ENCODE assay signal across 17 cellular contexts in the genomic region with DNA sequence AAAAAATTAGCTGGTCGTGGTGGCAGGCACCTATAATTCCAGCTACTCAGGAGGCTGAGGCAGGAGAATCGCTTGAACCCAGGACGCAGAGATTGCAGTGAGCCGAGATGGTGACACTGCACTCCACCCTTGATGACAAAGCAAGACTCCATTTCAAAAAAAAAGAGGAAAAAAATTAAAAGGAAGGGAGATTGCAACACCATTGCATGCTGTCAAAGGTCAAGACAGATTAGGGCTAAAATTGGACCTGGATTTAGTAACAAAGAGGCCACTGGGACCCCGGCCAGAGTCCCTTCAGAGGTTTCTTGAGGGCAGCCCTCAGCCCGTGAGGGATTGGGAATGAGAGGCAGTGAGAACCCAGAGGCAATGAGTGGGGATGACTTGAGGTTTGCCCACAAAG. TPM values are rescaled to one million over a fixed set of nuclear protein-coding genes. Genes with fewer than 3 reads are reported as not detected.
DNase-seq lines count a peak whose midpoint lies in the region; ATAC-seq and TF ChIP-seq lines count a peak whose summit lies in the region.
"Had no signal": no experiment of that assay in that cellular context is flagged by ENCODE, and none has a peak within 500 bp of the region (broad histone marks: within the 10 kb centered on the region; RNA-seq: fewer than 3 reads in every experiment).

No MANE protein-coding gene starts in this region.

- ATAC-seq in natural killer cell treated with Interleukin-12 subunit alpha and Interleukin-12 subunit beta and Interleukin-15 and Interleukin-18, amount 100 ng/mL, for 72 hours = no peak
- no peak for ATAC-seq in natural killer cell
- peak; percentile 44 to 60 for ATAC-seq in lower lobe of right lung
- no peak for ATAC-seq in activated naive CD8-positive, alpha-beta T cell treated with anti-CD3 and anti-CD28 coated beads, Interleukin-2, amount 50 U/mL, for 24 hours

- H3K36me3 Mint-ChIP-seq in natural killer cell treated with Interleukin-12 subunit alpha and Interleukin-12 subunit beta and Interleukin-15 and Interleukin-18, amount 100 ng/mL, for 72 hours = no peaks in the 10 kb centered on the region
- H3K36me3 Mint-ChIP-seq in natural killer cell (no peaks in the 10 kb centered on the region), endodermal cell (ENCODE audit: low read depth) (no peaks in the 10 kb centered on the region), Calu3 (ENCODE audit: insufficient read depth, unreplicated experiment) (no peaks in the 10 kb centered on the region)
- H3K36me3 Mint-ChIP-seq in activated naive CD8-positive, alpha-beta T cell treated with anti-CD3 and anti-CD28 coated beads, Interleukin-2, amount 50 U/mL, for 24 hours (ENCODE audit: low read depth) = no peaks in the 10 kb centered on the region
- H3K36me3 Mint-ChIP-seq: activated naive CD4-positive, alpha-beta T cell treated with anti-CD3 and anti-CD28 coated beads, Interleukin-2, amount 50 U/mL, for 24 hours; CD4-positive, alpha-beta memory T cell had no signal

- intact Hi-C loops in natural killer cell (cut with micrococcal nuclease) = no loop called here
- intact Hi-C loops in lower lobe of right lung (cut with DNase I) = no loop called here
- intact Hi-C loops in Calu3 (cut with micrococcal nuclease; ENCODE audit: unreplicated experiment) = no loop called here
- intact Hi-C loops in colonic mucosa (cut with DNase I) = no loop called here

- TF ChIP-seq CTCF in natural killer cell (IDR thresholded peaks at IDR 0.05) = no peak
- no peak for TF ChIP-seq CTCF in endodermal cell (conservative IDR thresholded peaks at IDR 0.05)
- no peak for TF ChIP-seq CTCF in lower lobe of right lung (IDR thresholded peaks at IDR 0.05)
- no peak for TF ChIP-seq CTCF in Calu3 (IDR thresholded peaks at IDR 0.05; ENCODE audit: unreplicated experiment)
- TF ChIP-seq CTCF in GM20000 (IDR thresholded peaks at IDR 0.05; ENCODE audit: extremely low read depth, missing control alignments) = no peak
- TF ChIP-seq CTCF in colonic mucosa (IDR thresholded peaks at IDR 0.05) = no peak

- CTCF ChIA-PET in Calu3 (lab: Charles Lee) = no interaction called here

- H3K9me3 ChIP-seq in endodermal cell (ENCODE audit: control insufficient read depth, low read length) (no peaks in the 10 kb centered on the region), lower lobe of right lung (no peaks in the 10 kb centered on the region), colonic mucosa (no peaks in the 10 kb centered on the region)

- peak overlapping the region; percentile 27 for H3K4me3 Mint-ChIP-seq in natural killer cell treated with Interleukin-12 subunit alpha and Interleukin-12 subunit beta and Interleukin-15 and Interleukin-18, amount 100 ng/mL, for 72 hours
- H3K4me3 Mint-ChIP-seq in natural killer cell (no peak overlapping the region), endodermal cell (no peak overlapping the region), Calu3 (ENCODE audit: low read depth, unreplicated experiment) (no peak overlapping the region)
- no peak overlapping the region for H3K4me3 Mint-ChIP-seq in activated naive CD8-positive, alpha-beta T cell treated with anti-CD3 and anti-CD28 coated beads, Interleukin-2, amount 50 U/mL, for 24 hours
- H3K4me3 Mint-ChIP-seq: activated CD4-positive, alpha-beta T cell treated with anti-CD3 and anti-CD28 coated beads, Interleukin-2, amount 10 ng/mL, durations not matched to agents 24 days and 14 days; activated naive CD4-positive, alpha-beta T cell treated with anti-CD3 and anti-CD28 coated beads, Interleukin-2, amount 50 U/mL, for 24 hours; CD4-positive, alpha-beta memory T cell; HFFc6 had no signal

- no peak overlapping the region for H3K4me3 ChIP-seq in endodermal cell (ENCODE audit: low read length)
- no peak overlapping the region for H3K4me3 ChIP-seq in lower lobe of right lung
- H3K4me3 ChIP-seq in colonic mucosa = no peak overlapping the region
- H3K4me3 ChIP-seq: smooth muscle cell had no signal

- DNase-seq in natural killer cell treated with Interleukin-12 subunit alpha and Interleukin-12 subunit beta and Interleukin-15 and Interleukin-18, amount 100 ng/mL, for 72 hours (ENCODE audit: low spot score) = no peak
- no peak for DNase-seq in natural killer cell
- DNase-seq in endodermal cell = no peak
- peak; percentile 58 for DNase-seq in lower lobe of right lung
- no peak for DNase-seq in Calu3
- no peak for DNase-seq in GM20000 (ENCODE audit: low spot score)
- DNase-seq in colonic mucosa = no peak
- DNase-seq in activated naive CD8-positive, alpha-beta T cell treated with anti-CD3 and anti-CD28 coated beads, Interleukin-2, amount 50 U/mL, for 24 hours = no peak
- DNase-seq: activated CD4-positive, alpha-beta T cell treated with anti-CD3 and anti-CD28 coated beads, Interleukin-2, amount 10 ng/mL, durations not matched to agents 24 days and 14 days; CD4-positive, alpha-beta memory T cell; DMS79 treated with DMSO at 0.1 percent for 48 hours; HFFc6; hypothalamus; NCI-H1048; T-helper 9 cell had no signal

- no peak overlapping the region for H3K27ac ChIP-seq in endodermal cell (ENCODE audit: low read depth, low read length)
- H3K27ac ChIP-seq in lower lobe of right lung = no peak overlapping the region
- no peak overlapping the region for H3K27ac ChIP-seq in colonic mucosa

- H3K9ac ChIP-seq in endodermal cell (ENCODE audit: extremely low read depth, low read length, poor library complexity, severe bottlenecking) (no peak overlapping the region), colonic mucosa (ENCODE audit: low read depth in 2 of 2, low read length in 2 of 2) (no peak overlapping the region)

- peaks cover 0 to 5% of the 10 kb centered on the region in 2 donors for H3K27me3 Mint-ChIP-seq in natural killer cell treated with Interleukin-12 subunit alpha and Interleukin-12 subunit beta and Interleukin-15 and Interleukin-18, amount 100 ng/mL, for 72 hours
- H3K27me3 Mint-ChIP-seq in natural killer cell (ENCODE audit: low read depth in 2 of 2) (peaks cover 0 to 7% of the 10 kb centered on the region in 2 donors), endodermal cell (ENCODE audit: insufficient read depth) (peaks cover 24% of the 10 kb centered on the region), Calu3 (ENCODE audit: unreplicated experiment) (no peaks in the 10 kb centered on the region)
- H3K27me3 Mint-ChIP-seq in activated naive CD8-positive, alpha-beta T cell treated with anti-CD3 and anti-CD28 coated beads, Interleukin-2, amount 50 U/mL, for 24 hours = peaks cover 9% of the 10 kb centered on the region
- H3K27me3 Mint-ChIP-seq: activated naive CD4-positive, alpha-beta T cell treated with anti-CD3 and anti-CD28 coated beads, Interleukin-2, amount 50 U/mL, for 24 hours; CD4-positive, alpha-beta memory T cell had no signal

- H3K27ac Mint-ChIP-seq in natural killer cell treated with Interleukin-12 subunit alpha and Interleukin-12 subunit beta and Interleukin-15 and Interleukin-18, amount 100 ng/mL, for 72 hours = peak overlapping the region in 1 of 2 donors; percentile 37
- H3K27ac Mint-ChIP-seq in natural killer cell (peak overlapping the region in 1 of 2 donors; percentile 65), endodermal cell (peak overlapping the region; percentile 30), Calu3 (ENCODE audit: unreplicated experiment) (no peak overlapping the region)
- H3K27ac Mint-ChIP-seq in activated naive CD8-positive, alpha-beta T cell treated with anti-CD3 and anti-CD28 coated beads, Interleukin-2, amount 50 U/mL, for 24 hours = no peak overlapping the region
- H3K27ac Mint-ChIP-seq: activated CD4-positive, alpha-beta T cell treated with anti-CD3 and anti-CD28 coated beads, Interleukin-2, amount 10 ng/mL, durations not matched to agents 24 days and 14 days; CD4-positive, alpha-beta memory T cell; HFFc6 had no signal

- 84 to 90% methylated on average over 5 to 6 of the region's 6 CpGs for WGBS in endodermal cell (ENCODE audit: insufficient coverage in 1 of 2, insufficient read length in 1 of 2), 2 experiments

- H3K36me3 ChIP-seq in endodermal cell (ENCODE audit: control insufficient read depth, insufficient read depth, low read length) (no peaks in the 10 kb centered on the region), lower lobe of right lung (no peaks in the 10 kb centered on the region), colonic mucosa (no peaks in the 10 kb centered on the region)

- H3K4me1 Mint-ChIP-seq in natural killer cell treated with Interleukin-12 subunit alpha and Interleukin-12 subunit beta and Interleukin-15 and Interleukin-18, amount 100 ng/mL, for 72 hours (ENCODE audit: low read depth in 2 of 2) = peaks cover 12 to 13% of the 10 kb centered on the region in 2 donors
- H3K4me1 Mint-ChIP-seq in natural killer cell = peaks cover 8 to 19% of the 10 kb centered on the region in 2 donors
- H3K4me1 Mint-ChIP-seq in endodermal cell = no peaks in the 10 kb centered on the region
- peaks cover 25% of the 10 kb centered on the region for H3K4me1 Mint-ChIP-seq in Calu3 (ENCODE audit: low read depth, unreplicated experiment)
- peaks cover 7% of the 10 kb centered on the region for H3K4me1 Mint-ChIP-seq in activated naive CD8-positive, alpha-beta T cell treated with anti-CD3 and anti-CD28 coated beads, Interleukin-2, amount 50 U/mL, for 24 hours

- no peaks in the 10 kb centered on the region for H3K9me3 Mint-ChIP-seq in natural killer cell treated with Interleukin-12 subunit alpha and Interleukin-12 subunit beta and Interleukin-15 and Interleukin-18, amount 100 ng/mL, for 72 hours
- no peaks in the 10 kb centered on the region for H3K9me3 Mint-ChIP-seq in natural killer cell
- peaks cover 5% of the 10 kb centered on the region for H3K9me3 Mint-ChIP-seq in endodermal cell
- no peaks in the 10 kb centered on the region for H3K9me3 Mint-ChIP-seq in Calu3 (ENCODE audit: low read depth, unreplicated experiment)
- H3K9me3 Mint-ChIP-seq in activated naive CD8-positive, alpha-beta T cell treated with anti-CD3 and anti-CD28 coated beads, Interleukin-2, amount 50 U/mL, for 24 hours = no peaks in the 10 kb centered on the region
- H3K9me3 Mint-ChIP-seq: activated CD4-positive, alpha-beta T cell treated with anti-CD3 and anti-CD28 coated beads, Interleukin-2, amount 10 ng/mL, durations not matched to agents 24 days and 14 days; activated naive CD4-positive, alpha-beta T cell treated with anti-CD3 and anti-CD28 coated beads, Interleukin-2, amount 50 U/mL, for 24 hours; HFFc6 had no signal

- H3K4me1 ChIP-seq in endodermal cell (ENCODE audit: control insufficient read depth, insufficient read depth, low read length) (no peaks in the 10 kb centered on the region), lower lobe of right lung (peaks cover 19% of the 10 kb centered on the region), colonic mucosa (no peaks in the 10 kb centered on the region)

- BruUV-seq in Calu3 (replicated peaks; lab: Mats Ljungman, UMichigan) = no TSS peak

- H3K27me3 ChIP-seq in endodermal cell (ENCODE audit: control insufficient read depth, insufficient read depth, low read length, poor library complexity, severe bottlenecking) (no peaks in the 10 kb centered on the region), lower lobe of right lung (ENCODE audit: low read depth) (no peaks in the 10 kb centered on the region), colonic mucosa (no peaks in the 10 kb centered on the region)

RNA-seq across cellular contexts. Expression of a gene that starts 8.2 kb away (rescaled TPM):
- 10 to 100 TPM; 19.7 to 43.0 TPM for total RNA-seq in natural killer cell treated with Interleukin-12 subunit alpha and Interleukin-12 subunit beta and Interleukin-15 and Interleukin-18, amount 100 ng/mL, for 72 hours
- total RNA-seq in natural killer cell (100 to 1,000 TPM; 168 to 215 (median 187) TPM), endodermal cell (1 to 10 TPM; 4.7 to 5.5 TPM), lower lobe of right lung (41.3 TPM), Calu3 (2022) (62.4 and 64.8 TPM in 2 replicates), colonic mucosa (10 to 100 TPM in 1 of 2 donors, 1 to 10 TPM in 1; 5.2 to 41.7 TPM)
- polyA plus RNA-seq in endodermal cell (2013, experiment 1 of 2) = 6.1 TPM
- polyA plus RNA-seq in endodermal cell (2013, experiment 2 of 2) = 5.5 TPM

RNA-seq across cellular contexts. Expression of a gene that starts 11.9 kb away (rescaled TPM):
- total RNA-seq in natural killer cell treated with Interleukin-12 subunit alpha and Interleukin-12 subunit beta and Interleukin-15 and Interleukin-18, amount 100 ng/mL, for 72 hours = 10 to 100 TPM; 24.5 to 40.1 TPM
- 100 to 1,000 TPM; 137 to 167 (median 145) TPM for total RNA-seq in natural killer cell
- 10 to 100 TPM; 60.6 to 60.7 TPM for total RNA-seq in endodermal cell
- 31.7 TPM for polyA plus RNA-seq in endodermal cell (2013, experiment 1 of 2)
- polyA plus RNA-seq in endodermal cell (2013, experiment 2 of 2) = 25.3 TPM
- 60.8 TPM for total RNA-seq in lower lobe of right lung
- total RNA-seq in Calu3 (2022) = 43.5 and 44.0 TPM in 2 replicates
- total RNA-seq in colonic mucosa = 10 to 100 TPM; 24.1 to 38.5 TPM

Comparison
In these comparisons a context has a peak if more than half of its experiments do, and no peak if none do; other contexts are left out.
1. ATAC-seq: peak in lower lobe of right lung (2 of 2); none in natural killer cell treated with Interleukin-12 subunit alpha and Interleukin-12 subunit beta and Interleukin-15 and Interleukin-18, amount 100 ng/mL, for 72 hours (0 of 2), natural killer cell (0 of 3) and activated naive CD8-positive, alpha-beta T cell treated with anti-CD3 and anti-CD28 coated beads, Interleukin-2, amount 50 U/mL, for 24 hours (single experiment).